13 cellular contexts compared by ENCODE assay signal in the genomic region with DNA sequence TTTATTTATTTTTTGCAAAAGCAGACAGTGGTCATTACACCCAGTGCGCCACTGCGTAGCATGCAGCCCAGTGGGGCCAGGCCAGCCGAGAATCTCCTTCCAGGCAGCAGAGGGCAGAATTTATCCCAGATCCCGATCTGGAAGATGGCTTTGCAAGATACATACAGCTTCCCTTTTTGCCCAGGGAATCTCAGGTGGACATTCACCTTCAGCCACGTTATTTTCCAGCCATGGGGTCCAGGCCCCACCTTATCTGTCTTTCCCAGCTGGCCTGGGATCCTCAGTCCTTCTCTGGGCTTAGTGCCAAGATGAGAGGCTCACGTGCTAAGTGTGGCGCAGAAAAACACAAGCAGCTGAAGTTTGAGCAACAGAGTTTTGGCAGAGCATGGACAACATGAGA.
DNase-seq lines count a peak whose midpoint lies in the region; ATAC-seq and TF ChIP-seq lines count a peak whose summit lies in the region.
"Had no signal": no experiment of that assay in that cellular context is flagged by ENCODE, and none has a peak within 500 bp of the region (broad histone marks: within the 10 kb centered on the region; RNA-seq: fewer than 3 reads in every experiment).

No MANE protein-coding gene starts in this region.

- POLR2A ChIA-PET in CD4-positive, alpha-beta T cell (lab: Charles Lee), result no interaction called here
- POLR2A ChIA-PET in CD8-positive, alpha-beta memory T cell (lab: Charles Lee), result no interaction called here

- no peak for TF ChIP-seq POLR2A in esophagus squamous epithelium (IDR thresholded peaks at IDR 0.05)

- H3K36me3 Mint-ChIP-seq in CD4-positive, alpha-beta T cell (ENCODE audit: low read depth), result no peaks in the 10 kb centered on the region
- H3K36me3 Mint-ChIP-seq in CD8-positive, alpha-beta memory T cell, result no peaks in the 10 kb centered on the region
- H3K36me3 Mint-ChIP-seq: activated naive CD8-positive, alpha-beta T cell had no signal

- H3K4me3 ChIP-seq in DOHH2 (ENCODE audit: low read length) (no peak overlapping the region), esophagus squamous epithelium (no peak overlapping the region), parathyroid adenoma (ENCODE audit: low read depth, low read length) (no peak overlapping the region)
- no peak overlapping the region for H3K4me3 ChIP-seq in CD8-positive, alpha-beta memory T cell (ENCODE audit: low read length)
- H3K4me3 ChIP-seq: gastroesophageal sphincter had no signal

- DNase-seq in NCI-H2196 treated with DMSO at 0.1 percent for 48 hours (lab: John Stamatoyannopoulos, UW; ENCODE audit: unreplicated experiment) (peak; percentile 28), esophagus squamous epithelium (lab: John Stamatoyannopoulos, UW) (no peak)
- DNase-seq in CD4-positive, alpha-beta T cell, result no peak
- no peak for DNase-seq in CD8-positive, alpha-beta memory T cell
- DNase-seq: stimulated activated naive CD4-positive, alpha-beta T cell treated with Interleukin-2 at 50 U/mL for 16 hours had no signal

- H3K9me3 ChIP-seq in DOHH2 (ENCODE audit: control insufficient read depth, insufficient read depth, low read length), result no peaks in the 10 kb centered on the region
- H3K9me3 ChIP-seq in esophagus squamous epithelium, result no peaks in the 10 kb centered on the region
- no peaks in the 10 kb centered on the region for H3K9me3 ChIP-seq in parathyroid adenoma (ENCODE audit: control insufficient read depth, low read length)
- H3K9me3 ChIP-seq in CD4-positive, alpha-beta T cell (ENCODE audit: control insufficient read depth, low read length), result no peaks in the 10 kb centered on the region
- no peaks in the 10 kb centered on the region for H3K9me3 ChIP-seq in CD8-positive, alpha-beta memory T cell (ENCODE audit: low read length)
- H3K9me3 ChIP-seq: gastroesophageal sphincter had no signal

- no peaks in the 10 kb centered on the region for H3F3A ChIP-seq in DOHH2 (ENCODE audit: control insufficient read depth, insufficient read depth)

- no peak overlapping the region for H3K4me3 Mint-ChIP-seq in CD4-positive, alpha-beta T cell
- H3K4me3 Mint-ChIP-seq in CD8-positive, alpha-beta memory T cell, result no peak overlapping the region
- H3K4me3 Mint-ChIP-seq: activated naive CD8-positive, alpha-beta T cell; T-helper 1 cell treated with Interleukin-12 subunit alpha and Interleukin-12 subunit beta and Interleukin-4 antibody, amounts not matched to agents 30 μg/mL and 1 μg/mL, for 36 hours had no signal

- no peak overlapping the region for H3K4me2 ChIP-seq in DOHH2 (ENCODE audit: low read length)
- H3K4me2 ChIP-seq in parathyroid adenoma (ENCODE audit: low read length), result no peak overlapping the region
- H3K4me2 ChIP-seq: KMS-11 had no signal

- WGBS in esophagus squamous epithelium, 2 donors, result 45 to 46% methylated on average over 6 to 7 of the region's 7 CpGs

- CTCF ChIA-PET in CD4-positive, alpha-beta T cell (lab: Charles Lee), result no interaction called here
- CTCF ChIA-PET in CD8-positive, alpha-beta memory T cell (lab: Charles Lee), result no interaction called here

- no peaks in the 10 kb centered on the region for H3K27me3 Mint-ChIP-seq in CD4-positive, alpha-beta T cell
- H3K27me3 Mint-ChIP-seq in CD8-positive, alpha-beta memory T cell, result peaks cover 0 to 4% of the 10 kb centered on the region in 2 donors
- H3K27me3 Mint-ChIP-seq: activated naive CD8-positive, alpha-beta T cell had no signal

- intact Hi-C loops in esophagus squamous epithelium (cut with DNase I), result no loop called here
- intact Hi-C loops in CD4-positive, alpha-beta T cell (cut with DNase I, micrococcal nuclease), result no loop called here

- H3K79me2 ChIP-seq in DOHH2 (ENCODE audit: control insufficient read depth, low read length) (no peaks in the 10 kb centered on the region), parathyroid adenoma (no peaks in the 10 kb centered on the region)

- H3K27ac ChIP-seq in DOHH2 (ENCODE audit: low read depth, low read length) (no peak overlapping the region), esophagus squamous epithelium (no peak overlapping the region), parathyroid adenoma (no peak overlapping the region)
- H3K27ac ChIP-seq in CD4-positive, alpha-beta T cell (ENCODE audit: low read depth, low read length), result no peak overlapping the region
- no peak overlapping the region for H3K27ac ChIP-seq in CD8-positive, alpha-beta memory T cell (ENCODE audit: low read depth, low read length)
- H3K27ac ChIP-seq: gastroesophageal sphincter, KMS-11 had no signal

- no peaks in the 10 kb centered on the region for H3K36me3 ChIP-seq in DOHH2 (ENCODE audit: control insufficient read depth, low read length)
- H3K36me3 ChIP-seq in esophagus squamous epithelium, result no peaks in the 10 kb centered on the region
- H3K36me3 ChIP-seq in parathyroid adenoma (ENCODE audit: control insufficient read depth, insufficient read depth, low read length), result no peaks in the 10 kb centered on the region
- H3K36me3 ChIP-seq in CD8-positive, alpha-beta memory T cell (ENCODE audit: insufficient read depth, low read length), result no peaks in the 10 kb centered on the region
- H3K36me3 ChIP-seq: gastroesophageal sphincter had no signal

- H3K27me3 ChIP-seq in DOHH2 (ENCODE audit: control insufficient read depth, low read length) (no peaks in the 10 kb centered on the region), esophagus squamous epithelium (peaks cover 0 to 6% (median 0%) of the 10 kb centered on the region in 4 donors), parathyroid adenoma (ENCODE audit: control insufficient read depth, insufficient read depth, low read length) (no peaks in the 10 kb centered on the region)
- no peaks in the 10 kb centered on the region for H3K27me3 ChIP-seq in CD4-positive, alpha-beta T cell (ENCODE audit: control insufficient read depth, insufficient read depth, low read length)
- H3K27me3 ChIP-seq in CD8-positive, alpha-beta memory T cell (ENCODE audit: insufficient read depth, low read length, poor library complexity, severe bottlenecking), result no peaks in the 10 kb centered on the region

- H3K9me3 Mint-ChIP-seq in CD4-positive, alpha-beta T cell, result no peaks in the 10 kb centered on the region
- H3K9me3 Mint-ChIP-seq in CD8-positive, alpha-beta memory T cell, result no peaks in the 10 kb centered on the region
- H3K9me3 Mint-ChIP-seq: T-helper 1 cell treated with Interleukin-12 subunit alpha and Interleukin-12 subunit beta and Interleukin-4 antibody, amounts not matched to agents 30 μg/mL and 1 μg/mL, for 36 hours had no signal

- no peaks in the 10 kb centered on the region for H3K9me2 ChIP-seq in DOHH2 (replicated peaks; ENCODE audit: control insufficient read depth, low read length)

- peak; percentile 28 for TF ChIP-seq CTCF in DOHH2 (IDR thresholded peaks at IDR 0.05; ENCODE audit: low read depth, low read length, poor library complexity, severe bottlenecking)
- TF ChIP-seq CTCF in esophagus squamous epithelium (IDR thresholded peaks at IDR 0.05), result peak in 4 of 6 experiments; percentile 11 to 43 (median 22)
- TF ChIP-seq CTCF in parathyroid adenoma (IDR thresholded peaks at IDR 0.05), result peak; percentile 10
- TF ChIP-seq CTCF in CD4-positive, alpha-beta T cell (IDR thresholded peaks at IDR 0.05), result no peak

- H4K20me1 ChIP-seq in DOHH2 (ENCODE audit: control insufficient read depth, insufficient read depth, low read depth, low read length), result no peaks in the 10 kb centered on the region

- no peaks in the 10 kb centered on the region for H3K4me1 Mint-ChIP-seq in CD4-positive, alpha-beta T cell (ENCODE audit: low read depth)
- H3K4me1 Mint-ChIP-seq in CD8-positive, alpha-beta memory T cell, result no peaks in the 10 kb centered on the region

- H3K27ac Mint-ChIP-seq in CD4-positive, alpha-beta T cell, result no peak overlapping the region
- H3K27ac Mint-ChIP-seq in CD8-positive, alpha-beta memory T cell, result no peak overlapping the region
- H3K27ac Mint-ChIP-seq: activated naive CD8-positive, alpha-beta T cell; T-helper 1 cell treated with Interleukin-12 subunit alpha and Interleukin-12 subunit beta and Interleukin-4 antibody, amounts not matched to agents 30 μg/mL and 1 μg/mL, for 36 hours had no signal

- H3K4me1 ChIP-seq in DOHH2 (ENCODE audit: control insufficient read depth, low read length), result no peaks in the 10 kb centered on the region
- peaks cover 0 to 18% (median 13%) of the 10 kb centered on the region in 3 donors for H3K4me1 ChIP-seq in esophagus squamous epithelium
- H3K4me1 ChIP-seq in parathyroid adenoma, result no peaks in the 10 kb centered on the region
- no peaks in the 10 kb centered on the region for H3K4me1 ChIP-seq in CD8-positive, alpha-beta memory T cell (ENCODE audit: insufficient read depth, low read length)

- ATAC-seq in CD4-positive, alpha-beta T cell (ENCODE audit: poor library complexity), result no peak
- no peak for ATAC-seq in GM21619 (IDR thresholded peaks at IDR 0.05; ENCODE audit: unreplicated experiment)
- no peak for ATAC-seq in HG03196 (IDR thresholded peaks at IDR 0.05; ENCODE audit: unreplicated experiment)
- ATAC-seq: gastroesophageal sphincter had no signal

- no peak overlapping the region for H3K9ac ChIP-seq in parathyroid adenoma
- H3K9ac ChIP-seq: KMS-11 had no signal

- no peak overlapping the region for H2AFZ ChIP-seq in parathyroid adenoma
